In genomic region chr20:37346232-37346525, GRCh38 we compare ENCODE assay signal across 9 cellular contexts. TPM values are rescaled to one million over a fixed set of nuclear protein-coding genes. Genes with fewer than 3 reads are reported as not detected.
DNase-seq lines count a peak whose midpoint lies in the region; ATAC-seq, FAIRE-seq and TF ChIP-seq lines count a peak whose summit lies in the region.
"Had no signal": no experiment of that assay in that cellular context is flagged by ENCODE, and none has a peak within 500 bp of the region (broad histone marks: within the 10 kb centered on the region; RNA-seq: fewer than 3 reads in every experiment).

No MANE protein-coding gene starts in this region.

- H3K4me1 ChIP-seq in astrocyte (ENCODE audit: insufficient read depth, low read length): peaks cover 18% of the 10 kb centered on the region
- peaks cover 4 to 51% (median 38%) of the 10 kb centered on the region in 4 donors for H3K4me1 ChIP-seq in upper lobe of left lung

- TF ChIP-seq CTCF in astrocyte (IDR thresholded peaks at IDR 0.05; ENCODE audit: insufficient read depth, low read depth, low read length) (no peak), lower leg skin (IDR thresholded peaks at IDR 0.05) (no peak), upper lobe of left lung (IDR thresholded peaks at IDR 0.05) (no peak)

- POLR2A ChIA-PET in activated CD4-positive, alpha-beta T cell treated with anti-CD3 and anti-CD28 coated beads for 36 hours (lab: Charles Lee): no interaction called here

- H3K27me3 ChIP-seq in astrocyte (ENCODE audit: insufficient read depth, low read length): no peaks in the 10 kb centered on the region
- H3K27me3 ChIP-seq in upper lobe of left lung: peaks cover 0 to 10% (median 0%) of the 10 kb centered on the region in 4 donors

- peak overlapping the region; percentile 86 for H3K4me2 ChIP-seq in astrocyte (ENCODE audit: low read length)

- no peak for DNase-seq in activated CD4-positive, alpha-beta T cell treated with anti-CD3 and anti-CD28 coated beads for 36 hours
- no peak for DNase-seq in activated CD4-positive, alpha-beta T cell treated with anti-CD3 and anti-CD28 coated beads, Interleukin-2, amount 50 U/mL, for 1 hour
- DNase-seq in astrocyte (ENCODE audit: low read depth): no peak
- no peak for DNase-seq in lower leg skin (ENCODE audit: low spot score in 2 of 2)
- DNase-seq in upper lobe of left lung: no peak
- no peak for DNase-seq in RKO (ENCODE audit: low spot score)
- DNase-seq in DMS153 treated with DMSO at 0.1 percent for 48 hours (lab: John Stamatoyannopoulos, UW; ENCODE audit: unreplicated experiment): no peak
- no peak for DNase-seq in NCI-H1436 treated with DMSO at 0.1 percent for 48 hours (lab: John Stamatoyannopoulos, UW)

- H3K9me3 Mint-ChIP-seq in activated CD4-positive, alpha-beta T cell treated with anti-CD3 and anti-CD28 coated beads for 36 hours (ENCODE audit: low read depth): no peaks in the 10 kb centered on the region
- H3K9me3 Mint-ChIP-seq in astrocyte (ENCODE audit: unreplicated experiment): no peaks in the 10 kb centered on the region
- H3K9me3 Mint-ChIP-seq: CD8-positive, alpha-beta memory T cell had no signal

- H3K36me3 ChIP-seq in astrocyte (ENCODE audit: insufficient read depth, low read length): no peaks in the 10 kb centered on the region
- no peaks in the 10 kb centered on the region for H3K36me3 ChIP-seq in upper lobe of left lung

- H3K27ac Mint-ChIP-seq in activated CD4-positive, alpha-beta T cell treated with anti-CD3 and anti-CD28 coated beads for 36 hours: no peak overlapping the region
- no peak overlapping the region for H3K27ac Mint-ChIP-seq in astrocyte (ENCODE audit: unreplicated experiment)

- H3K4me1 Mint-ChIP-seq in activated CD4-positive, alpha-beta T cell treated with anti-CD3 and anti-CD28 coated beads for 36 hours: peaks cover 11% of the 10 kb centered on the region
- peaks cover 18% of the 10 kb centered on the region for H3K4me1 Mint-ChIP-seq in astrocyte (ENCODE audit: low read depth, unreplicated experiment)

- FAIRE-seq in astrocyte (lab: Jason Lieb, UNC): no peak

- no peak overlapping the region for H2AFZ ChIP-seq in astrocyte (ENCODE audit: low read depth, low read length)

- CTCF ChIA-PET in activated CD4-positive, alpha-beta T cell treated with anti-CD3 and anti-CD28 coated beads for 36 hours (lab: Charles Lee): no interaction called here

- H3K36me3 Mint-ChIP-seq in activated CD4-positive, alpha-beta T cell treated with anti-CD3 and anti-CD28 coated beads for 36 hours (ENCODE audit: low read depth): no peaks in the 10 kb centered on the region
- H3K36me3 Mint-ChIP-seq in astrocyte (ENCODE audit: low read depth, unreplicated experiment): peaks cover 11% of the 10 kb centered on the region
- H3K36me3 Mint-ChIP-seq: CD8-positive, alpha-beta memory T cell had no signal

- H4K20me1 ChIP-seq in astrocyte (ENCODE audit: insufficient read depth, low read length): peaks cover 45% of the 10 kb centered on the region

- H3K4me3 Mint-ChIP-seq in activated CD4-positive, alpha-beta T cell treated with anti-CD3 and anti-CD28 coated beads for 36 hours: no peak overlapping the region
- H3K4me3 Mint-ChIP-seq in astrocyte (ENCODE audit: unreplicated experiment): no peak overlapping the region

- H3K27ac ChIP-seq in astrocyte (ENCODE audit: low read depth, low read length): no peak overlapping the region
- peak overlapping the region; percentile 70 to 88 (median 80) for H3K27ac ChIP-seq in upper lobe of left lung

- intact Hi-C loops in activated CD4-positive, alpha-beta T cell treated with anti-CD3 and anti-CD28 coated beads for 36 hours (cut with DNase I, micrococcal nuclease): loop anchor here (2.0 to 5.0 kb wide), 2 partner anchors 54 to 57 kb away; partner anchors contain the start of gene MANBAL (in 1 of the 2)
- intact Hi-C loops in lower leg skin (cut with DNase I; ENCODE audit: low total_unique reads): no loop called here

- ATAC-seq in activated CD4-positive, alpha-beta T cell treated with anti-CD3 and anti-CD28 coated beads for 36 hours: peak; percentile 14
- ATAC-seq in upper lobe of left lung (ENCODE audit: low FRiP score in 2 of 2): peak in 1 of 2 donors; percentile 7

- peaks cover 47% of the 10 kb centered on the region for H3K79me2 ChIP-seq in astrocyte (ENCODE audit: insufficient read depth, low read length)

- no peak for TF ChIP-seq EP300 in upper lobe of left lung (IDR thresholded peaks at IDR 0.05)

- peak overlapping the region; percentile 74 for H3K9ac ChIP-seq in astrocyte (ENCODE audit: low read length)

- H3K4me3 ChIP-seq in astrocyte (ENCODE audit: insufficient read depth, low read depth, low read length) (peak overlapping the region; percentile 57), lower leg skin (ENCODE audit: low read depth, poor library complexity, severe bottlenecking) (peak overlapping the region; percentile 34), upper lobe of left lung (peak overlapping the region; percentile 48 to 90 (median 73))

- WGBS in lower leg skin, 2 donors: 0% methylated on average over 4 of the region's 35 CpGs; no CpG with 5 or more reads in 1 of the 2 donors
- WGBS in upper lobe of left lung, 2 donors: no CpG with 5 or more reads among the region's 35 CpGs

- no peak for TF ChIP-seq POLR2A in lower leg skin (IDR thresholded peaks at IDR 0.05)
- no peak for TF ChIP-seq POLR2A in upper lobe of left lung (IDR thresholded peaks at IDR 0.05)

- no peaks in the 10 kb centered on the region for H3K27me3 Mint-ChIP-seq in activated CD4-positive, alpha-beta T cell treated with anti-CD3 and anti-CD28 coated beads for 36 hours
- H3K27me3 Mint-ChIP-seq in astrocyte (ENCODE audit: low read depth, unreplicated experiment): no peaks in the 10 kb centered on the region

- H3K9me3 ChIP-seq in astrocyte (ENCODE audit: insufficient read depth, low read depth, low read length) (no peaks in the 10 kb centered on the region), upper lobe of left lung (no peaks in the 10 kb centered on the region)

RNA-seq across cellular contexts. Expression of gene SRC, which starts 0.2 kb away (rescaled TPM):
- 1 to 10 TPM; 4.2 to 5.7 TPM for total RNA-seq in activated CD4-positive, alpha-beta T cell treated with anti-CD3 and anti-CD28 coated beads for 36 hours
- total RNA-seq in astrocyte (33.4 and 33.7 TPM in 2 replicates), lower leg skin (10 to 100 TPM; 21.8 to 30.9 (median 25.1) TPM), upper lobe of left lung (100 to 1,000 TPM in 1 of 6 donors, 10 to 100 TPM in 5; 31.1 to 115 (median 66.8) TPM)

RNA-seq across cellular contexts. Expression of gene MANBAL, which starts 56.7 kb away (rescaled TPM):
- total RNA-seq in activated CD4-positive, alpha-beta T cell treated with anti-CD3 and anti-CD28 coated beads for 36 hours: 10 to 100 TPM; 11.9 to 13.5 TPM
- total RNA-seq in astrocyte (39.4 and 41.2 TPM in 2 replicates), lower leg skin (10 to 100 TPM; 17.7 to 25.2 (median 21.4) TPM), upper lobe of left lung (10 to 100 TPM; 11.5 to 38.6 (median 29.8) TPM)
